Comparison of ENCODE assay signal across 20 cellular contexts in genomic region chr7:6128205-6128604, GRCh38. TPM values are rescaled to one million over a fixed set of nuclear protein-coding genes. Genes with fewer than 3 reads are reported as not detected.
DNase-seq lines count a peak whose midpoint lies in the region; ATAC-seq and TF ChIP-seq lines count a peak whose summit lies in the region.
"Had no signal": no experiment of that assay in that cellular context is flagged by ENCODE, and none has a peak within 500 bp of the region (broad histone marks: within the 10 kb centered on the region; RNA-seq: fewer than 3 reads in every experiment).

No MANE protein-coding gene starts in this region.

- H3K4me1 Mint-ChIP-seq in activated T-cell treated with anti-CD3 and anti-CD28 coated beads, Interleukin-2, amount 50 U/mL, for 72 hours (ENCODE audit: low read depth): no peaks in the 10 kb centered on the region
- H3K4me1 Mint-ChIP-seq in activated T-cell treated with anti-CD3 and anti-CD28 coated beads, Interleukin-2, amount 50 U/mL, for 4 hours (ENCODE audit: low read depth): peaks cover 5% of the 10 kb centered on the region
- H3K4me1 Mint-ChIP-seq in WTC11: no peaks in the 10 kb centered on the region
- H3K4me1 Mint-ChIP-seq in central memory CD8-positive, alpha-beta T cell: peaks cover 37% of the 10 kb centered on the region
- peaks cover 4 to 7% of the 10 kb centered on the region in 2 donors for H3K4me1 Mint-ChIP-seq in stimulated activated naive B cell treated with anti-CD40 and anti-IgM and Interleukin-4, amounts not matched to agents 10 μg/mL and 1 μg/mL and 100 μg/mL, for 72 hours

- no peak for TF ChIP-seq CTCF in WTC11 (IDR thresholded peaks at IDR 0.05)
- TF ChIP-seq CTCF in omental fat pad (IDR thresholded peaks at IDR 0.05): no peak

- DNase-seq in activated T-cell treated with anti-CD3 and anti-CD28 coated beads, Interleukin-2, amount 50 U/mL, for 72 hours: no peak
- no peak for DNase-seq in activated T-cell treated with anti-CD3 and anti-CD28 coated beads, Interleukin-2, amount 50 U/mL, for 4 hours
- no peak for DNase-seq in WTC11 (ENCODE audit: low spot score)
- no peak for DNase-seq in central memory CD8-positive, alpha-beta T cell (ENCODE audit: low spot score in 2 of 2)
- DNase-seq in stimulated activated naive B cell treated with anti-CD40 and anti-IgM and Interleukin-4, amounts not matched to agents 10 μg/mL and 1 μg/mL and 100 μg/mL, for 72 hours: no peak
- DNase-seq in substantia nigra (lab: John Stamatoyannopoulos, UW): no peak
- no peak for DNase-seq in omental fat pad (ENCODE audit: low spot score)
- DNase-seq: DND-41, GDM1, GOT3, MG63, NCI-H1092 treated with DMSO at 0.1 percent for 48 hours, NCI-H1694, NCI-H2107, NCI-H2227 treated with DMSO at 0.1 percent for 48 hours, NCI-H524, Peyer's patch had no signal

- peaks cover 4 to 16% of the 10 kb centered on the region in 2 donors for H3K36me3 Mint-ChIP-seq in activated T-cell treated with anti-CD3 and anti-CD28 coated beads, Interleukin-2, amount 50 U/mL, for 72 hours (ENCODE audit: insufficient read depth in 2 of 2)
- H3K36me3 Mint-ChIP-seq in activated T-cell treated with anti-CD3 and anti-CD28 coated beads, Interleukin-2, amount 50 U/mL, for 4 hours (ENCODE audit: insufficient read depth): peaks cover 38% of the 10 kb centered on the region
- peaks cover 27% of the 10 kb centered on the region for H3K36me3 Mint-ChIP-seq in WTC11
- peaks cover 48% of the 10 kb centered on the region for H3K36me3 Mint-ChIP-seq in central memory CD8-positive, alpha-beta T cell (ENCODE audit: insufficient read depth)
- H3K36me3 Mint-ChIP-seq in stimulated activated naive B cell treated with anti-CD40 and anti-IgM and Interleukin-4, amounts not matched to agents 10 μg/mL and 1 μg/mL and 100 μg/mL, for 72 hours: peaks cover 39 to 69% of the 10 kb centered on the region in 2 donors

- H3K27me3 Mint-ChIP-seq in activated T-cell treated with anti-CD3 and anti-CD28 coated beads, Interleukin-2, amount 50 U/mL, for 72 hours (ENCODE audit: low read depth): no peaks in the 10 kb centered on the region
- no peaks in the 10 kb centered on the region for H3K27me3 Mint-ChIP-seq in activated T-cell treated with anti-CD3 and anti-CD28 coated beads, Interleukin-2, amount 50 U/mL, for 4 hours (ENCODE audit: low read depth)
- H3K27me3 Mint-ChIP-seq in WTC11 (ENCODE audit: low read depth): no peaks in the 10 kb centered on the region
- H3K27me3 Mint-ChIP-seq in central memory CD8-positive, alpha-beta T cell: no peaks in the 10 kb centered on the region
- no peaks in the 10 kb centered on the region for H3K27me3 Mint-ChIP-seq in stimulated activated naive B cell treated with anti-CD40 and anti-IgM and Interleukin-4, amounts not matched to agents 10 μg/mL and 1 μg/mL and 100 μg/mL, for 72 hours

- peak overlapping the region; percentile 80 for H3K27ac Mint-ChIP-seq in activated T-cell treated with anti-CD3 and anti-CD28 coated beads, Interleukin-2, amount 50 U/mL, for 72 hours
- H3K27ac Mint-ChIP-seq in WTC11: peak overlapping the region; percentile 39; the same call in 1 of the 2 replicates
- H3K27ac Mint-ChIP-seq in central memory CD8-positive, alpha-beta T cell (ENCODE audit: low read depth): peak overlapping the region; percentile 75
- H3K27ac Mint-ChIP-seq in stimulated activated naive B cell treated with anti-CD40 and anti-IgM and Interleukin-4, amounts not matched to agents 10 μg/mL and 1 μg/mL and 100 μg/mL, for 72 hours: peak overlapping the region; percentile 67

- H3K27ac ChIP-seq in substantia nigra (ENCODE audit: low read depth, low read length, poor library complexity, severe bottlenecking): no peak overlapping the region
- H3K27ac ChIP-seq: Peyer's patch had no signal

- POLR2A ChIA-PET in WTC11 (lab: Charles Lee): interaction anchor here (0.7 kb wide), 1 partner anchor 93 kb away, joined by 8 read pairs; no protein-coding TSS in a partner anchor

- no peaks in the 10 kb centered on the region for H3K9me3 Mint-ChIP-seq in activated T-cell treated with anti-CD3 and anti-CD28 coated beads, Interleukin-2, amount 50 U/mL, for 72 hours
- no peaks in the 10 kb centered on the region for H3K9me3 Mint-ChIP-seq in activated T-cell treated with anti-CD3 and anti-CD28 coated beads, Interleukin-2, amount 50 U/mL, for 4 hours
- H3K9me3 Mint-ChIP-seq in WTC11: no peaks in the 10 kb centered on the region
- no peaks in the 10 kb centered on the region for H3K9me3 Mint-ChIP-seq in central memory CD8-positive, alpha-beta T cell
- no peaks in the 10 kb centered on the region for H3K9me3 Mint-ChIP-seq in stimulated activated naive B cell treated with anti-CD40 and anti-IgM and Interleukin-4, amounts not matched to agents 10 μg/mL and 1 μg/mL and 100 μg/mL, for 72 hours

- CTCF ChIA-PET in WTC11 (lab: Charles Lee): no interaction called here

- no peak overlapping the region for H3K4me3 Mint-ChIP-seq in activated T-cell treated with anti-CD3 and anti-CD28 coated beads, Interleukin-2, amount 50 U/mL, for 72 hours
- H3K4me3 Mint-ChIP-seq in activated T-cell treated with anti-CD3 and anti-CD28 coated beads, Interleukin-2, amount 50 U/mL, for 4 hours: no peak overlapping the region
- no peak overlapping the region for H3K4me3 Mint-ChIP-seq in WTC11
- H3K4me3 Mint-ChIP-seq in central memory CD8-positive, alpha-beta T cell: no peak overlapping the region
- H3K4me3 Mint-ChIP-seq in stimulated activated naive B cell treated with anti-CD40 and anti-IgM and Interleukin-4, amounts not matched to agents 10 μg/mL and 1 μg/mL and 100 μg/mL, for 72 hours: no peak overlapping the region

- ATAC-seq in activated T-cell treated with anti-CD3 and anti-CD28 coated beads, Interleukin-2, amount 50 U/mL, for 72 hours (replicated peaks in 1 of 2): no peak
- no peak for ATAC-seq in activated T-cell treated with anti-CD3 and anti-CD28 coated beads, Interleukin-2, amount 50 U/mL, for 4 hours
- ATAC-seq in WTC11 (no peak), GM21367 (IDR thresholded peaks at IDR 0.05; ENCODE audit: unreplicated experiment) (no peak), omental fat pad (ENCODE audit: low FRiP score) (no peak)
- no peak for ATAC-seq in central memory CD8-positive, alpha-beta T cell (replicated peaks; ENCODE audit: extremely low read depth, poor library complexity, severe bottlenecking)
- ATAC-seq in stimulated activated naive B cell treated with anti-CD40 and anti-IgM and Interleukin-4, amounts not matched to agents 10 μg/mL and 1 μg/mL and 100 μg/mL, for 72 hours (replicated peaks): no peak
- ATAC-seq: GM12878, Right ventricle myocardium inferior had no signal

TF ChIP-seq in WTC11, 78 proteins besides CTCF, POLR2A, EP300 and RAD21 (continues in another document):
- TF ChIP-seq, protein P1, sequence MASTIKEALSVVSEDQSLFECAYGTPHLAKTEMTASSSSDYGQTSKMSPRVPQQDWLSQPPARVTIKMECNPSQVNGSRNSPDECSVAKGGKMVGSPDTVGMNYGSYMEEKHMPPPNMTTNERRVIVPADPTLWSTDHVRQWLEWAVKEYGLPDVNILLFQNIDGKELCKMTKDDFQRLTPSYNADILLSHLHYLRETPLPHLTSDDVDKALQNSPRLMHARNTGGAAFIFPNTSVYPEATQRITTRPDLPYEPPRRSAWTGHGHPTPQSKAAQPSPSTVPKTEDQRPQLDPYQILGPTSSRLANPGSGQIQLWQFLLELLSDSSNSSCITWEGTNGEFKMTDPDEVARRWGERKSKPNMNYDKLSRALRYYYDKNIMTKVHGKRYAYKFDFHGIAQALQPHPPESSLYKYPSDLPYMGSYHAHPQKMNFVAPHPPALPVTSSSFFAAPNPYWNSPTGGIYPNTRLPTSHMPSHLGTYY (CRISPR knock-in tag; IDR thresholded peaks at IDR 0.05): no peak
- TF ChIP-seq CREM (CRISPR knock-in tag; IDR thresholded peaks at IDR 0.05) (no peak), HMGXB4 (CRISPR knock-in tag; IDR thresholded peaks at IDR 0.05) (no peak), E2F5 (CRISPR knock-in tag; IDR thresholded peaks at IDR 0.05) (no peak), MXD4 (CRISPR knock-in tag; IDR thresholded peaks at IDR 0.05; ENCODE audit: borderline replicate concordance) (no peak), ZNF416 (CRISPR knock-in tag; IDR thresholded peaks at IDR 0.05) (no peak), GABPB1 (CRISPR knock-in tag; IDR thresholded peaks at IDR 0.05) (no peak), TEAD1 (CRISPR knock-in tag; IDR thresholded peaks at IDR 0.05) (no peak), ZNF263 (CRISPR knock-in tag; IDR thresholded peaks at IDR 0.05; ENCODE audit: low read depth) (no peak)

RNA-seq across cellular contexts. Expression of gene USP42, which starts 23.5 kb away (rescaled TPM):
- 10 to 100 TPM; 10.3 to 11.3 TPM for total RNA-seq in activated T-cell treated with anti-CD3 and anti-CD28 coated beads, Interleukin-2, amount 50 U/mL, for 72 hours
- 10 to 100 TPM; 15.1 to 16.6 (median 15.5) TPM for total RNA-seq in activated T-cell treated with anti-CD3 and anti-CD28 coated beads, Interleukin-2, amount 50 U/mL, for 4 hours
- 15.9 to 17.1 TPM (median 16.4 TPM) in 3 replicates for total RNA-seq in WTC11 (2021)
- total RNA-seq in omental fat pad: 10 to 100 TPM in 1 of 4 donors, 1 to 10 TPM in 3; 5.8 to 13.1 (median 8.2) TPM
